In the genomic region with DNA sequence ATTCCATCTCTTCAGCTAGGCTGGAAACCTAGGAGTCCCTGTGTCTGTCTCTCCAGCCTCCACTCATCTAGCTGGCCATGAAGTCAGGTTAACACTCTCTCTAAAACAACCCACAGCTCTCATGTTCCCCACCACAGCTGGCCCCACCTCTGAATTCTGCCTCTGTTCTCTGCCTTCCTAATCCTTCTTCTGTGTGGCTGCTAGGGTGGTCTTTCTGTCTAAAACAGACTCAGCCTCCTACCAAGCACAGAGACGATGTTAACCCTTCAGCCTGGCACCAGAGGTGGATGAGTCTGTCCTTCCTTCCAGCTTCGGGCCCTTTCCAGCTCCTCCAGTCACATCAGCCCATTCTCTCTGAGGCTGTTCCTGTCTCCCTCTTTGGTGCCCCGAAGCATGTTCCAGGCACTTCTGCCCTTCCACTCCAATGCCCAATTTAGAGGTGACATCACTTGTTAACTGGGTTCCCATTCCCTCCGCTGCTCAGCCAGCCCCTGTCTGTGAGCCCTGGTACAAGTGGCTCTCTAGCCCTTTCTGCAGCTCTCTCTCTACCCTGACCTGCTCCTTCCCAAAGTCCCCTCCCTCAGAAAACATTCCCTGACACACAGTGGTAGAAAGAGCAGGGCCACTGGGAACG, we compare ENCODE assay signal across 29 cellular contexts. TPM values are rescaled to one million over a fixed set of nuclear protein-coding genes. Genes with fewer than 3 reads are reported as not detected.
DNase-seq lines count a peak whose midpoint lies in the region; TF ChIP-seq lines count a peak whose summit lies in the region.
"Had no signal": no experiment of that assay in that cellular context is flagged by ENCODE, and none has a peak within 500 bp of the region (broad histone marks: within the 10 kb centered on the region; RNA-seq: fewer than 3 reads in every experiment).

No MANE protein-coding gene starts in this region.

- intact Hi-C loops in lower leg skin (cut with DNase I; ENCODE audit: low total_unique reads) = no loop called here

- H3K36me3 Mint-ChIP-seq in activated CD4-positive, alpha-beta T cell treated with anti-CD3 and anti-CD28 coated beads, Interleukin-2, amount 10 ng/mL, durations not matched to agents 7 days and 5 days (ENCODE audit: low read depth) = no peaks in the 10 kb centered on the region
- H3K36me3 Mint-ChIP-seq: naive thymus-derived CD8-positive, alpha-beta T cell; T-cell had no signal

- no peak overlapping the region for H3K4me3 Mint-ChIP-seq in activated CD4-positive, alpha-beta T cell treated with anti-CD3 and anti-CD28 coated beads, Interleukin-2, amount 10 ng/mL, durations not matched to agents 7 days and 5 days
- H3K4me3 Mint-ChIP-seq: central memory CD8-positive, alpha-beta T cell; naive thymus-derived CD8-positive, alpha-beta T cell; T-cell had no signal

- H3K4me3 ChIP-seq in WERI-Rb-1 (ENCODE audit: low read depth, low read length) (no peak overlapping the region), lower leg skin (ENCODE audit: low read depth, poor library complexity, severe bottlenecking) (no peak overlapping the region)
- H3K4me3 ChIP-seq: gastrocnemius medialis, GM23248, left lung, right lobe of liver, upper lobe of left lung had no signal

- peaks cover 33% of the 10 kb centered on the region for H3K27me3 Mint-ChIP-seq in activated CD4-positive, alpha-beta T cell treated with anti-CD3 and anti-CD28 coated beads, Interleukin-2, amount 10 ng/mL, durations not matched to agents 7 days and 5 days

- no peak for TF ChIP-seq POLR2A in lower leg skin (IDR thresholded peaks at IDR 0.05)

- no peak for DNase-seq in activated CD4-positive, alpha-beta T cell treated with anti-CD3 and anti-CD28 coated beads, Interleukin-2, amount 10 ng/mL, durations not matched to agents 7 days and 5 days
- no peak for DNase-seq in activated CD4-positive, alpha-beta T cell treated with anti-CD3 and anti-CD28 coated beads, Interleukin-2, amount 50 U/mL, for 4 hours
- DNase-seq in WERI-Rb-1 (no peak), islet precursor cell (peak; percentile 58), retina (peak; percentile 84), H4 (ENCODE audit: low spot score) (no peak), lower leg skin (ENCODE audit: low spot score in 2 of 2) (no peak), T-helper 9 cell (no peak)
- DNase-seq: activated CD4-positive, CD25-positive, alpha-beta regulatory T cell treated with anti-CD3 and anti-CD28 coated beads, Interleukin-2, amount 50 U/mL, for 72 hours; activated effector memory CD4-positive, alpha-beta T cell treated with anti-CD3 and anti-CD28 coated beads, Interleukin-2, amount 50 U/mL, for 16 hours; BE2C; DMS53; gastrocnemius medialis; GM23248; Kasumi-1; left lung; MV-4-11; naive thymus-derived CD8-positive, alpha-beta T cell; NCI-H146; NCI-H526; right lobe of liver; stimulated activated CD4-positive, alpha-beta T cell treated with anti-CD3 and anti-CD28 coated beads, Interleukin-12 subunit alpha, Interleukin-12 subunit beta, amount 100 ng/mL, for 4 hours; stimulated activated CD4-positive, alpha-beta T cell treated with anti-CD3 and anti-CD28 coated beads, Interleukin-4, amount 100 ng/mL, for 1 hour; T-cell had no signal

- CTCF ChIA-PET in activated CD4-positive, alpha-beta T cell treated with anti-CD3 and anti-CD28 coated beads, Interleukin-2, amount 10 ng/mL, durations not matched to agents 7 days and 5 days (lab: Charles Lee) = interaction anchor here (1.0 to 1.5 kb wide), 2 partner anchors 12 to 18 kb away, joined by 3 to 4 read pairs; no protein-coding TSS in a partner anchor

- H3K9me3 ChIP-seq in WERI-Rb-1 (ENCODE audit: severe bottlenecking) = no peaks in the 10 kb centered on the region
- H3K9me3 ChIP-seq: BE2C, gastrocnemius medialis, left lung, right lobe of liver, upper lobe of left lung had no signal

- no peaks in the 10 kb centered on the region for H3K36me3 ChIP-seq in WERI-Rb-1
- H3K36me3 ChIP-seq: BE2C, gastrocnemius medialis, left lung, right lobe of liver, upper lobe of left lung had no signal

- no peaks in the 10 kb centered on the region for H3K9me3 Mint-ChIP-seq in activated CD4-positive, alpha-beta T cell treated with anti-CD3 and anti-CD28 coated beads, Interleukin-2, amount 10 ng/mL, durations not matched to agents 7 days and 5 days
- H3K9me3 Mint-ChIP-seq: central memory CD8-positive, alpha-beta T cell; naive thymus-derived CD8-positive, alpha-beta T cell; T-cell had no signal

- H3K27me3 ChIP-seq in WERI-Rb-1 (ENCODE audit: insufficient read depth, low read depth, severe bottlenecking) = no peaks in the 10 kb centered on the region
- H3K27me3 ChIP-seq: BE2C, right lobe of liver, upper lobe of left lung had no signal

- H3K4me1 Mint-ChIP-seq in activated CD4-positive, alpha-beta T cell treated with anti-CD3 and anti-CD28 coated beads, Interleukin-2, amount 10 ng/mL, durations not matched to agents 7 days and 5 days = no peaks in the 10 kb centered on the region
- H3K4me1 Mint-ChIP-seq: central memory CD8-positive, alpha-beta T cell; T-cell had no signal

- TF ChIP-seq CTCF in WERI-Rb-1 (IDR thresholded peaks at IDR 0.05; ENCODE audit: low read depth, low read length) = no peak
- no peak for TF ChIP-seq CTCF in lower leg skin (IDR thresholded peaks at IDR 0.05)

- WGBS in lower leg skin, 2 donors = 64 to 68% methylated on average over 5 of the region's 5 CpGs

- POLR2A ChIA-PET in activated CD4-positive, alpha-beta T cell treated with anti-CD3 and anti-CD28 coated beads, Interleukin-2, amount 10 ng/mL, durations not matched to agents 7 days and 5 days (lab: Charles Lee) = no interaction called here

- H3K27ac ChIP-seq in WERI-Rb-1 = peak overlapping the region; percentile 80
- H3K27ac ChIP-seq: gastrocnemius medialis, GM23248, left lung, parathyroid adenoma, right lobe of liver, upper lobe of left lung had no signal

- peak overlapping the region; percentile 59 for H3K27ac Mint-ChIP-seq in activated CD4-positive, alpha-beta T cell treated with anti-CD3 and anti-CD28 coated beads, Interleukin-2, amount 10 ng/mL, durations not matched to agents 7 days and 5 days
- H3K27ac Mint-ChIP-seq: T-cell had no signal

RNA-seq across cellular contexts. Expression of gene FIGNL2, which starts 9.1 kb away (rescaled TPM):
- under 1 TPM; 0.17 to 0.19 TPM for total RNA-seq in activated CD4-positive, alpha-beta T cell treated with anti-CD3 and anti-CD28 coated beads, Interleukin-2, amount 10 ng/mL, durations not matched to agents 7 days and 5 days
- not detected in 2 replicates for total RNA-seq in H4 (2014; rRNA removed; shearing (Covaris generic))
- total RNA-seq in lower leg skin = under 1 TPM in 3 of 4 donors, not detected in 1; 0.17 to 0.49 (median 0.29) TPM

RNA-seq across cellular contexts. Expression of gene ANKRD33, which starts 48.5 kb away (rescaled TPM):
- not detected for total RNA-seq in activated CD4-positive, alpha-beta T cell treated with anti-CD3 and anti-CD28 coated beads, Interleukin-2, amount 10 ng/mL, durations not matched to agents 7 days and 5 days
- total RNA-seq in H4 (2014; rRNA removed; shearing (Covaris generic)) = not detected in 2 replicates
- not detected for total RNA-seq in lower leg skin
- total RNA-seq: astrocyte; gastrocnemius medialis; GM23248; left lung; naive thymus-derived CD8-positive, alpha-beta T cell; subcutaneous adipose tissue; T-cell; upper lobe of left lung had no signal

Comparison
In these comparisons a context has a peak if more than half of its experiments do, and no peak if none do; other contexts are left out.
1. DNase-seq: peak in islet precursor cell (single experiment) and retina (single experiment); none in activated CD4-positive, alpha-beta T cell treated with anti-CD3 and anti-CD28 coated beads, Interleukin-2, amount 10 ng/mL, durations not matched to agents 7 days and 5 days (single experiment), activated CD4-positive, alpha-beta T cell treated with anti-CD3 and anti-CD28 coated beads, Interleukin-2, amount 50 U/mL, for 4 hours (0 of 2), WERI-Rb-1 (single experiment), H4 (single experiment), lower leg skin (0 of 2) and T-helper 9 cell (single experiment).